ENCODE assay signal across 9 cellular contexts in genomic region chr17:7854851-7855642, GRCh38. TPM values are rescaled to one million over a fixed set of nuclear protein-coding genes. Genes with fewer than 3 reads are reported as not detected.
DNase-seq lines count a peak whose midpoint lies in the region; ATAC-seq and TF ChIP-seq lines count a peak whose summit lies in the region.
"Had no signal": no experiment of that assay in that cellular context is flagged by ENCODE, and none has a peak within 500 bp of the region (broad histone marks: within the 10 kb centered on the region; RNA-seq: fewer than 3 reads in every experiment).

Gene TMEM88 (plus strand): TSS chr17:7855066. CDS start chr17:7855075, 9 bp downstream.

- no peaks in the 10 kb centered on the region for H3K9me3 Mint-ChIP-seq in T-cell

- ATAC-seq in T-cell (replicated peaks in 1 of 4): no peak

- H3K27me3 Mint-ChIP-seq in T-cell: no peaks in the 10 kb centered on the region

- H3K4me3 ChIP-seq in foreskin fibroblast (ENCODE audit: low read depth in 1 of 2, low read length in 2 of 2): peak within 1 kb of the TSS; percentile 28 to 81
- peak within 1 kb of the TSS; percentile 15 for H3K4me3 ChIP-seq in ovary

- no peak for TF ChIP-seq CTCF in foreskin fibroblast (IDR thresholded peaks at IDR 0.05; ENCODE audit: low read depth, low read length)
- TF ChIP-seq CTCF in ovary (IDR thresholded peaks at IDR 0.05): no peak

- peak within 1 kb of the TSS in 1 of 2 donors; percentile 85 for H3K27ac ChIP-seq in ovary

- CTCF ChIA-PET in T-cell (lab: Charles Lee): no interaction called here

- H3K9me3 ChIP-seq in ES-I3 (ENCODE audit: control insufficient read depth, insufficient read depth, low read length): no peaks in the 10 kb centered on the region
- H3K9me3 ChIP-seq in ovary: no peaks in the 10 kb centered on the region

- H3K27me3 ChIP-seq in ovary: no peaks in the 10 kb centered on the region

- no peak for TF ChIP-seq EP300 in ovary (IDR thresholded peaks at IDR 0.05)

- peaks cover 5% of the 10 kb centered on the region; the same call in 1 of the 2 replicates for H3K4me1 ChIP-seq in ES-I3 (ENCODE audit: insufficient read depth, low read length)
- peaks cover 8% of the 10 kb centered on the region for H3K4me1 ChIP-seq in ovary (ENCODE audit: insufficient read depth)

- TF ChIP-seq POLR2A in ovary (IDR thresholded peaks at IDR 0.05): no peak

- H3K36me3 ChIP-seq in ES-I3 (ENCODE audit: insufficient read depth, low read length): no peaks in the 10 kb centered on the region
- no peaks in the 10 kb centered on the region for H3K36me3 ChIP-seq in ovary

- POLR2A ChIA-PET in T-cell (lab: Charles Lee): interaction anchor here in 1 of 2 donors (0.6 to 0.7 kb wide), 2 partner anchors 10 to 43 kb away, joined by 6 to 13 read pairs; no protein-coding TSS in a partner anchor

- H3K4me3 Mint-ChIP-seq in T-cell: peak within 1 kb of the TSS in 2 of 3 donors; percentile 13 to 33

- intact Hi-C loops in ovary (cut with DNase I): loop anchor here (5.0 to 10.0 kb wide), 3 partner anchors 33 to 113 kb away; no protein-coding TSS in a partner anchor

- DNase-seq in T-cell (peak in 3 of 34 experiments; percentile 24 to 26 (median 25)), foreskin fibroblast (no peak), ovary (peak; percentile 35 to 74 (median 47)), NCI-H226 (no peak), SHP77 (lab: John Stamatoyannopoulos, UW) (no peak), SW480 (ENCODE audit: low spot score) (no peak), NCI-H2227 (lab: John Stamatoyannopoulos, UW; ENCODE audit: unreplicated experiment) (no peak)
- DNase-seq: GOT3 had no signal

- H3K36me3 Mint-ChIP-seq in T-cell: peaks cover 7% of the 10 kb centered on the region

- H3K4me1 Mint-ChIP-seq in T-cell: peaks cover 16 to 25% (median 21%) of the 10 kb centered on the region in 3 donors

- peak within 1 kb of the TSS; percentile 35; the same call in 1 of the 2 replicates for H3K9ac ChIP-seq in ES-I3 (ENCODE audit: low read depth, low read length)

- WGBS in ovary, 3 donors: 61 to 69% (median 66%) methylated on average over 45 to 54 of the region's 54 CpGs

- H3K27ac Mint-ChIP-seq in T-cell: peak within 1 kb of the TSS in 1 of 2 donors; percentile 48

RNA-seq across cellular contexts. Expression of gene TMEM88, which starts in this region (rescaled TPM):
- total RNA-seq in T-cell (10 to 100 TPM in 2 of 5 donors, 1 to 10 TPM in 3; 5.8 to 27.1 (median 8.4) TPM), ovary (10 to 100 TPM in 3 of 7 donors, 1 to 10 TPM in 4; 2.1 to 11.9 (median 8.2) TPM)
- polyA plus RNA-seq in ovary: 10 to 100 TPM in 1 of 2 donors, 1 to 10 TPM in 1; 5.5 to 17.8 TPM

Comparison
In these comparisons a context has a peak if more than half of its experiments do, and no peak if none do; other contexts are left out.
1. DNase-seq: peak in ovary (5 of 5); none in foreskin fibroblast (0 of 2), NCI-H226 (single experiment), SHP77 (0 of 2), SW480 (single experiment) and NCI-H2227 (single experiment).